ENCODE assay signal across 1 cellular context in the genomic region with DNA sequence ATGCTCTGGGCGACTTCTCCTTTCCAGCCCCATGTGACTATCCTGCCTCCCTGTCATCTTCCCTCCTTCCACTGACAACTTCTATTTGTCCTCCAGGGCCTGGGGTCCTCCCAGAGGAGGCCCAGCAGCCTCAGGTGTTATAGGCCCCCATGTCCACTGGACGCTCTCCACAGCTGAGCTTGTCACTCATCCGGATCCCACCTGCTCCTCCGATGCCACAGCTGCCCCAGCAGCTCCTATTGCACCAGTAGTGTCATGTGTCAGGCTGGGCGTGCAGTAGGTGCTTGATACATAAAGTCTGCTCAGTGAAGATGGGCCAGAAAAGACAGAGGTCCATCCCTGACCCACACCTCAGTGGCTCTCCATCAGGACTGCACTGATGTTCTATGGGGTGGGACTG.
TF ChIP-seq lines count a peak whose summit lies in the region.

No MANE protein-coding gene starts in this region.

TF ChIP-seq in SK-N-SH, 30 proteins besides CTCF, POLR2A, EP300 and RAD21 (continued from another document):
- TF ChIP-seq, protein P1, sequence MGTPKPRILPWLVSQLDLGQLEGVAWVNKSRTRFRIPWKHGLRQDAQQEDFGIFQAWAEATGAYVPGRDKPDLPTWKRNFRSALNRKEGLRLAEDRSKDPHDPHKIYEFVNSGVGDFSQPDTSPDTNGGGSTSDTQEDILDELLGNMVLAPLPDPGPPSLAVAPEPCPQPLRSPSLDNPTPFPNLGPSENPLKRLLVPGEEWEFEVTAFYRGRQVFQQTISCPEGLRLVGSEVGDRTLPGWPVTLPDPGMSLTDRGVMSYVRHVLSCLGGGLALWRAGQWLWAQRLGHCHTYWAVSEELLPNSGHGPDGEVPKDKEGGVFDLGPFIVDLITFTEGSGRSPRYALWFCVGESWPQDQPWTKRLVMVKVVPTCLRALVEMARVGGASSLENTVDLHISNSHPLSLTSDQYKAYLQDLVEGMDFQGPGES (IDR thresholded peaks at IDR 0.05; ENCODE audit: low read depth, low read length), result no peak
- TF ChIP-seq FOSL2 (IDR thresholded peaks at IDR 0.05; ENCODE audit: borderline replicate concordance, low read depth) (no peak), YY1 (IDR thresholded peaks at IDR 0.05; ENCODE audit: low read depth) (no peak), NFIC (IDR thresholded peaks at IDR 0.05; ENCODE audit: borderline replicate concordance) (no peak), RFX5 (IDR thresholded peaks at IDR 0.05; ENCODE audit: low read length) (no peak), SIN3A (IDR thresholded peaks at IDR 0.05; ENCODE audit: borderline replicate concordance, low read depth, low read length) (no peak), POLR2AphosphoS5 (IDR thresholded peaks at IDR 0.05; ENCODE audit: low read depth, low read length) (no peak), GATA2 (CRISPR knock-in tag; IDR thresholded peaks at IDR 0.05) (no peak)
- TF ChIP-seq, protein P2, sequence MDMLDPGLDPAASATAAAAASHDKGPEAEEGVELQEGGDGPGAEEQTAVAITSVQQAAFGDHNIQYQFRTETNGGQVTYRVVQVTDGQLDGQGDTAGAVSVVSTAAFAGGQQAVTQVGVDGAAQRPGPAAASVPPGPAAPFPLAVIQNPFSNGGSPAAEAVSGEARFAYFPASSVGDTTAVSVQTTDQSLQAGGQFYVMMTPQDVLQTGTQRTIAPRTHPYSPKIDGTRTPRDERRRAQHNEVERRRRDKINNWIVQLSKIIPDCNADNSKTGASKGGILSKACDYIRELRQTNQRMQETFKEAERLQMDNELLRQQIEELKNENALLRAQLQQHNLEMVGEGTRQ (IDR thresholded peaks at IDR 0.05; ENCODE audit: borderline replicate concordance, low read depth, low read length), result no peak
